34 cellular contexts compared by ENCODE assay signal in the genomic region with DNA sequence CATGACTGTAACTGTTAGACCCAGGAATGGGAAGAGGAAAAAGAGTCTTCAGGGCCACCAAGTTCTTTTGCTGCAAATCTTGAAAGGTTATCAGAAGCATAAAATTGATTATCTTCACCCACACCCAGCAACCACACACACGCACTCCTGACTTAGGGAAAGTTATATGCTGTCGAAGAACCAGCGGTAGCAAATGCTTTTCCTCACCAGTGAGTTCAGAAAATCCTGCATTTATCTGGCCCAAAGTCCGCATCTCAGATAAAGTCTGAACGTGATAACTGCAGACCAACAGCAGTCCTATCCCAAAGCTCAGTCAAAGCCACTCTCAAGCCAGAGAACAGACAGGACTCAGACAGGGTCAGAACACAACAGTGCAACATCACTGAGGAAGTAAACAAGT.
"Had no signal": no experiment of that assay in that cellular context is flagged by ENCODE, and none has a peak within 500 bp of the region (broad histone marks: within the 10 kb centered on the region; RNA-seq: fewer than 3 reads in every experiment).

No MANE protein-coding gene starts in this region.

- H3K4me1 Mint-ChIP-seq: activated CD4-positive, alpha-beta T cell treated with anti-CD3 and anti-CD28 coated beads for 36 hours; activated CD4-positive, alpha-beta T cell treated with anti-CD3 and anti-CD28 coated beads, Interleukin-2, amount 10 ng/mL, durations not matched to agents 7 days and 5 days; activated naive CD8-positive, alpha-beta T cell treated with anti-CD3 and anti-CD28 coated beads, Interleukin-2, amount 10 ng/mL, durations not matched to agents 7 days and 5 days; activated naive CD8-positive, alpha-beta T cell treated with anti-CD3 and anti-CD28 coated beads, Interleukin-2, amount 50 U/mL, for 24 hours had no signal

- H3K9me3 ChIP-seq: ascending aorta had no signal

- H3K27me3 ChIP-seq: ascending aorta had no signal

- H3K4me1 ChIP-seq: ascending aorta had no signal

- H3K9me3 Mint-ChIP-seq: activated CD4-positive, alpha-beta memory T cell treated with anti-CD3 and anti-CD28 coated beads for 36 hours; activated CD4-positive, alpha-beta T cell treated with anti-CD3 and anti-CD28 coated beads, Interleukin-2, amount 10 ng/mL, durations not matched to agents 7 days and 5 days; activated CD8-positive, alpha-beta T cell treated with anti-CD3 and anti-CD28 coated beads for 36 hours; activated naive CD4-positive, alpha-beta T cell treated with anti-CD3 and anti-CD28 coated beads for 36 hours; activated naive CD8-positive, alpha-beta T cell treated with anti-CD3 and anti-CD28 coated beads, Interleukin-2, amount 10 ng/mL, durations not matched to agents 7 days and 5 days; activated naive CD8-positive, alpha-beta T cell treated with anti-CD3 and anti-CD28 coated beads, Interleukin-2, amount 50 U/mL, for 24 hours; activated T-cell treated with anti-CD3 and anti-CD28 coated beads, Interleukin-2, amount 50 U/mL, for 4 hours; activated T-helper 1 cell treated with anti-CD3 and anti-CD28 coated beads, Interleukin-12 subunit alpha, Interleukin-12 subunit beta, Interleukin-2, Interleukin-4 antibody, amounts not matched to agents 30 ng/mL and 10 ng/mL and 1 ng/mL, durations not matched to agents 14 hours and 24 hours and 36 hours; T-helper 1 cell treated with Interleukin-12 subunit alpha and Interleukin-12 subunit beta and Interleukin-4 antibody, amounts not matched to agents 30 μg/mL and 1 μg/mL, for 36 hours; T-helper 2 cell treated with Interferon-gamma antibody and Interleukin-4, amounts not matched to agents 5 μg/mL and 100 μg/mL, for 36 hours had no signal

- H3K4me3 ChIP-seq: ascending aorta had no signal

- H3K27ac ChIP-seq: ascending aorta, WERI-Rb-1 had no signal

- H3K27ac Mint-ChIP-seq: activated CD4-positive, alpha-beta memory T cell treated with anti-CD3 and anti-CD28 coated beads for 36 hours; activated CD4-positive, alpha-beta T cell treated with anti-CD3 and anti-CD28 coated beads for 36 hours; activated CD4-positive, alpha-beta T cell treated with anti-CD3 and anti-CD28 coated beads, Interleukin-2, amount 10 ng/mL, durations not matched to agents 7 days and 5 days; activated CD8-positive, alpha-beta T cell treated with anti-CD3 and anti-CD28 coated beads for 36 hours; activated naive CD4-positive, alpha-beta T cell treated with anti-CD3 and anti-CD28 coated beads for 36 hours; activated naive CD8-positive, alpha-beta T cell treated with anti-CD3 and anti-CD28 coated beads, Interleukin-2, amount 10 ng/mL, durations not matched to agents 7 days and 5 days; activated naive CD8-positive, alpha-beta T cell treated with anti-CD3 and anti-CD28 coated beads, Interleukin-2, amount 50 U/mL, for 24 hours; activated T-cell treated with anti-CD3 and anti-CD28 coated beads, Interleukin-2, amount 50 U/mL, for 72 hours; activated T-helper 1 cell treated with anti-CD3 and anti-CD28 coated beads, Interleukin-12 subunit alpha, Interleukin-12 subunit beta, Interleukin-2, Interleukin-4 antibody, amounts not matched to agents 30 ng/mL and 10 ng/mL and 1 ng/mL, durations not matched to agents 14 hours and 24 hours and 36 hours; activated T-helper 17 cell treated with anti-CD3 and anti-CD28 coated beads, Interleukin-2, amount 50 U/mL, for 72 hours; T-helper 1 cell treated with Interleukin-12 subunit alpha and Interleukin-12 subunit beta and Interleukin-4 antibody, amounts not matched to agents 30 μg/mL and 1 μg/mL, for 36 hours; T-helper 2 cell treated with Interferon-gamma antibody and Interleukin-4, amounts not matched to agents 5 μg/mL and 100 μg/mL, for 36 hours; WTC11 had no signal

- H3K4me3 Mint-ChIP-seq: activated CD4-positive, alpha-beta memory T cell treated with anti-CD3 and anti-CD28 coated beads for 36 hours; activated CD4-positive, alpha-beta T cell treated with anti-CD3 and anti-CD28 coated beads for 36 hours; activated CD4-positive, alpha-beta T cell treated with anti-CD3 and anti-CD28 coated beads, Interleukin-2, amount 10 ng/mL, durations not matched to agents 7 days and 5 days; activated CD8-positive, alpha-beta T cell treated with anti-CD3 and anti-CD28 coated beads for 36 hours; activated naive CD4-positive, alpha-beta T cell treated with anti-CD3 and anti-CD28 coated beads for 36 hours; activated naive CD8-positive, alpha-beta T cell treated with anti-CD3 and anti-CD28 coated beads, Interleukin-2, amount 10 ng/mL, durations not matched to agents 7 days and 5 days; activated naive CD8-positive, alpha-beta T cell treated with anti-CD3 and anti-CD28 coated beads, Interleukin-2, amount 50 U/mL, for 24 hours; activated T-cell treated with anti-CD3 and anti-CD28 coated beads, Interleukin-2, amount 50 U/mL, for 4 hours; activated T-cell treated with anti-CD3 and anti-CD28 coated beads, Interleukin-2, amount 50 U/mL, for 72 hours; activated T-helper 1 cell treated with anti-CD3 and anti-CD28 coated beads, Interleukin-12 subunit alpha, Interleukin-12 subunit beta, Interleukin-2, Interleukin-4 antibody, amounts not matched to agents 30 ng/mL and 10 ng/mL and 1 ng/mL, durations not matched to agents 14 hours and 24 hours and 36 hours; activated T-helper 17 cell treated with anti-CD3 and anti-CD28 coated beads, Interleukin-2, amount 50 U/mL, for 72 hours; brain; T-helper 1 cell treated with Interleukin-12 subunit alpha and Interleukin-12 subunit beta and Interleukin-4 antibody, amounts not matched to agents 30 μg/mL and 1 μg/mL, for 36 hours; T-helper 2 cell treated with Interferon-gamma antibody and Interleukin-4, amounts not matched to agents 5 μg/mL and 100 μg/mL, for 36 hours; WTC11 had no signal

- H3K36me3 Mint-ChIP-seq: activated CD4-positive, alpha-beta memory T cell treated with anti-CD3 and anti-CD28 coated beads for 36 hours; activated naive CD8-positive, alpha-beta T cell treated with anti-CD3 and anti-CD28 coated beads, Interleukin-2, amount 10 ng/mL, durations not matched to agents 7 days and 5 days; brain; WTC11 had no signal

- DNase-seq: activated CD4-positive, alpha-beta memory T cell treated with anti-CD3 and anti-CD28 coated beads for 36 hours; activated CD4-positive, alpha-beta T cell treated with anti-CD3 and anti-CD28 coated beads for 1 hour; activated CD4-positive, alpha-beta T cell treated with anti-CD3 and anti-CD28 coated beads for 36 hours; activated CD4-positive, alpha-beta T cell treated with anti-CD3 and anti-CD28 coated beads for 48 hours; activated CD4-positive, alpha-beta T cell treated with anti-CD3 and anti-CD28 coated beads, Interleukin-2, amount 10 ng/mL, durations not matched to agents 7 days and 5 days; activated CD4-positive, CD25-positive, alpha-beta regulatory T cell; activated CD8-positive, alpha-beta memory T cell treated with anti-CD3 and anti-CD28 coated beads, Interleukin-2, amount 50 U/mL, for 4 hours; activated CD8-positive, alpha-beta T cell treated with anti-CD3 and anti-CD28 coated beads for 36 hours; activated effector memory CD4-positive, alpha-beta T cell treated with anti-CD3 and anti-CD28 coated beads, Interleukin-2, amount 50 U/mL, for 16 hours; activated gamma-delta T cell treated with Interleukin-2 at 50 U/mL for 16 hours; activated naive CD4-positive, alpha-beta T cell; activated naive CD4-positive, alpha-beta T cell treated with anti-CD3 and anti-CD28 coated beads for 36 hours; activated naive CD4-positive, alpha-beta T cell treated with anti-CD3 and anti-CD28 coated beads, Interleukin-2, amount 50 U/mL, for 16 hours; activated naive CD8-positive, alpha-beta T cell treated with anti-CD3 and anti-CD28 coated beads, Interleukin-2, amount 10 ng/mL, durations not matched to agents 7 days and 5 days; activated naive CD8-positive, alpha-beta T cell treated with anti-CD3 and anti-CD28 coated beads, Interleukin-2, amount 50 U/mL, for 24 hours; activated T-cell treated with anti-CD3 and anti-CD28 coated beads for 4 hours; activated T-cell treated with anti-CD3 and anti-CD28 coated beads, Interleukin-2, amount 50 U/mL, for 1 hour; activated T-cell treated with anti-CD3 and anti-CD28 coated beads, Interleukin-2, amount 50 U/mL, for 4 hours; activated T-cell treated with anti-CD3 and anti-CD28 coated beads, Interleukin-2, amount 50 U/mL, for 72 hours; amygdala; anterior cingulate cortex; central memory CD4-positive, alpha-beta T cell; SW 1271; T-helper 1 cell; T-helper 2 cell; T-helper 9 cell; WERI-Rb-1 had no signal

- H3K27me3 Mint-ChIP-seq: activated CD4-positive, alpha-beta T cell treated with anti-CD3 and anti-CD28 coated beads, Interleukin-2, amount 10 ng/mL, durations not matched to agents 7 days and 5 days; activated CD8-positive, alpha-beta T cell treated with anti-CD3 and anti-CD28 coated beads for 36 hours had no signal

- H3K36me3 ChIP-seq: ascending aorta, WERI-Rb-1 had no signal
